In genomic region chr21:26026113-26026512, GRCh38 we compare ENCODE assay signal across 18 cellular contexts.
A peak's percentile ranks its signal among the peaks of the same experiment; 100 is the strongest.
DNase-seq lines count a peak whose midpoint lies in the region; ATAC-seq, FAIRE-seq and TF ChIP-seq lines count a peak whose summit lies in the region.
"Had no signal": no experiment of that assay in that cellular context is flagged by ENCODE, and none has a peak within 500 bp of the region (broad histone marks: within the 10 kb centered on the region; RNA-seq: fewer than 3 reads in every experiment).

No MANE protein-coding gene starts in this region.

- no peaks in the 10 kb centered on the region for H3K27me3 Mint-ChIP-seq in WTC11 (ENCODE audit: low read depth)
- H3K27me3 Mint-ChIP-seq in activated CD4-positive, alpha-beta memory T cell treated with anti-CD3 and anti-CD28 coated beads, Interleukin-2, amount 10 ng/mL, durations not matched to agents 7 days and 5 days: no peaks in the 10 kb centered on the region
- H3K27me3 Mint-ChIP-seq: B cell; CD4-positive, alpha-beta T cell had no signal

- peaks cover 36% of the 10 kb centered on the region for H3K36me3 Mint-ChIP-seq in WTC11
- peaks cover 6% of the 10 kb centered on the region for H3K36me3 Mint-ChIP-seq in activated CD4-positive, alpha-beta memory T cell treated with anti-CD3 and anti-CD28 coated beads, Interleukin-2, amount 10 ng/mL, durations not matched to agents 7 days and 5 days (ENCODE audit: low read depth)

- H3K27me3 ChIP-seq in layer of hippocampus (ENCODE audit: control insufficient read depth, insufficient read depth, low read length): no peaks in the 10 kb centered on the region
- H3K27me3 ChIP-seq in small intestine (ENCODE audit: control insufficient read depth in 2 of 2, insufficient read depth in 2 of 2, low read length in 2 of 2): no peaks in the 10 kb centered on the region

- WGBS in small intestine, 3 donors: 19 to 52% (median 21%) methylated on average over 4 of the region's 4 CpGs

- no peak for ATAC-seq in WTC11
- ATAC-seq in HG02938 (IDR thresholded peaks at IDR 0.05; ENCODE audit: unreplicated experiment): no peak
- no peak for ATAC-seq in GM21619 (IDR thresholded peaks at IDR 0.05; ENCODE audit: unreplicated experiment)
- ATAC-seq: GM12878 had no signal

- no peak overlapping the region for H3K4me3 Mint-ChIP-seq in WTC11
- H3K4me3 Mint-ChIP-seq in activated CD4-positive, alpha-beta memory T cell treated with anti-CD3 and anti-CD28 coated beads, Interleukin-2, amount 10 ng/mL, durations not matched to agents 7 days and 5 days: no peak overlapping the region
- H3K4me3 Mint-ChIP-seq: B cell; CD4-positive, alpha-beta T cell had no signal

- H3K9me3 Mint-ChIP-seq in WTC11: no peaks in the 10 kb centered on the region
- H3K9me3 Mint-ChIP-seq in activated CD4-positive, alpha-beta memory T cell treated with anti-CD3 and anti-CD28 coated beads, Interleukin-2, amount 10 ng/mL, durations not matched to agents 7 days and 5 days: no peaks in the 10 kb centered on the region
- H3K9me3 Mint-ChIP-seq: CD4-positive, alpha-beta T cell had no signal

- H3K4me3 ChIP-seq in small intestine (ENCODE audit: low read depth in 1 of 2, low read length in 2 of 2): no peak overlapping the region
- H3K4me3 ChIP-seq: GM12878, HAP-1 had no signal

- H3K27ac Mint-ChIP-seq in WTC11: peak overlapping the region; percentile 51; the same call in 1 of the 2 replicates
- H3K27ac Mint-ChIP-seq in activated CD4-positive, alpha-beta memory T cell treated with anti-CD3 and anti-CD28 coated beads, Interleukin-2, amount 10 ng/mL, durations not matched to agents 7 days and 5 days: no peak overlapping the region
- H3K27ac Mint-ChIP-seq: B cell; CD4-positive, alpha-beta T cell had no signal

- DNase-seq in HEK293T (ENCODE audit: extremely low spot score) (no peak), WTC11 (ENCODE audit: low spot score) (no peak), small intestine (peak; percentile 23), T-helper 9 cell (no peak)
- no peak for DNase-seq in activated CD4-positive, alpha-beta memory T cell treated with anti-CD3 and anti-CD28 coated beads, Interleukin-2, amount 10 ng/mL, durations not matched to agents 7 days and 5 days
- DNase-seq: C1 segment of cervical spinal cord; CD4-positive, alpha-beta T cell; DMS79; IMR-90 had no signal

- H3K27ac ChIP-seq in layer of hippocampus (ENCODE audit: low read depth, low read length) (peak overlapping the region; percentile 9), small intestine (ENCODE audit: low read depth in 1 of 2, low read length in 1 of 2) (no peak overlapping the region)

- peaks cover 66% of the 10 kb centered on the region for H3K4me1 Mint-ChIP-seq in WTC11
- H3K4me1 Mint-ChIP-seq in activated CD4-positive, alpha-beta memory T cell treated with anti-CD3 and anti-CD28 coated beads, Interleukin-2, amount 10 ng/mL, durations not matched to agents 7 days and 5 days: no peaks in the 10 kb centered on the region
- H3K4me1 Mint-ChIP-seq: B cell had no signal

- TF ChIP-seq CTCF in WTC11 (IDR thresholded peaks at IDR 0.05): no peak

- CTCF ChIA-PET in HEK293T (lab: Yijun Ruan, JAX): no interaction called here
- CTCF ChIA-PET in WTC11 (lab: Charles Lee): no interaction called here
- CTCF ChIA-PET in activated CD4-positive, alpha-beta memory T cell treated with anti-CD3 and anti-CD28 coated beads, Interleukin-2, amount 10 ng/mL, durations not matched to agents 7 days and 5 days (lab: Charles Lee): no interaction called here

- no peaks in the 10 kb centered on the region for H3K36me3 ChIP-seq in small intestine (ENCODE audit: control insufficient read depth in 2 of 2, insufficient read depth in 2 of 2, low read length in 2 of 2)

- POLR2A ChIA-PET in HEK293T (lab: Yijun Ruan, JAX): no interaction called here
- POLR2A ChIA-PET in WTC11 (lab: Charles Lee): no interaction called here
- POLR2A ChIA-PET in activated CD4-positive, alpha-beta memory T cell treated with anti-CD3 and anti-CD28 coated beads, Interleukin-2, amount 10 ng/mL, durations not matched to agents 7 days and 5 days (lab: Charles Lee): no interaction called here

- peaks cover 0 to 2% of the 10 kb centered on the region in 2 donors for H3K4me1 ChIP-seq in small intestine (ENCODE audit: control insufficient read depth in 2 of 2, insufficient read depth in 1 of 2, low read depth in 1 of 2, low read length in 1 of 2)

- FAIRE-seq in small intestine (lab: Jason Lieb, UNC): no peak
- FAIRE-seq: A204.1, GM12878, GM18507, H1 had no signal

- no peaks in the 10 kb centered on the region for H3K9me3 ChIP-seq in small intestine (ENCODE audit: control insufficient read depth, low read depth)
- H3K9me3 ChIP-seq: HAP-1 had no signal

TF ChIP-seq in HEK293T, 16 proteins besides CTCF, POLR2A, EP300 and RAD21:
- TF ChIP-seq SUZ12 (IDR thresholded peaks at IDR 0.05) (no peak), PKNOX1 (IDR thresholded peaks at IDR 0.05) (peak; percentile 67), SP1 (IDR thresholded peaks at IDR 0.05) (no peak), NFRKB (IDR thresholded peaks at IDR 0.05) (no peak)

TF ChIP-seq in WTC11, 78 proteins besides CTCF, POLR2A, EP300 and RAD21:
- TF ChIP-seq FOXK1 (CRISPR knock-in tag; IDR thresholded peaks at IDR 0.05) (no peak), AR (CRISPR knock-in tag; IDR thresholded peaks at IDR 0.05) (no peak), MLX (CRISPR knock-in tag; IDR thresholded peaks at IDR 0.05) (no peak), E2F1 (CRISPR knock-in tag; IDR thresholded peaks at IDR 0.05) (no peak), NR1H2 (CRISPR knock-in tag; IDR thresholded peaks at IDR 0.05) (no peak), ELF4 (CRISPR knock-in tag; IDR thresholded peaks at IDR 0.05; ENCODE audit: low read depth) (no peak), PREB (CRISPR knock-in tag; IDR thresholded peaks at IDR 0.05; ENCODE audit: borderline replicate concordance) (no peak), ATF6 (CRISPR knock-in tag; IDR thresholded peaks at IDR 0.05) (no peak)
